ENCODE assay signal across 2 cellular contexts in the genomic region with DNA sequence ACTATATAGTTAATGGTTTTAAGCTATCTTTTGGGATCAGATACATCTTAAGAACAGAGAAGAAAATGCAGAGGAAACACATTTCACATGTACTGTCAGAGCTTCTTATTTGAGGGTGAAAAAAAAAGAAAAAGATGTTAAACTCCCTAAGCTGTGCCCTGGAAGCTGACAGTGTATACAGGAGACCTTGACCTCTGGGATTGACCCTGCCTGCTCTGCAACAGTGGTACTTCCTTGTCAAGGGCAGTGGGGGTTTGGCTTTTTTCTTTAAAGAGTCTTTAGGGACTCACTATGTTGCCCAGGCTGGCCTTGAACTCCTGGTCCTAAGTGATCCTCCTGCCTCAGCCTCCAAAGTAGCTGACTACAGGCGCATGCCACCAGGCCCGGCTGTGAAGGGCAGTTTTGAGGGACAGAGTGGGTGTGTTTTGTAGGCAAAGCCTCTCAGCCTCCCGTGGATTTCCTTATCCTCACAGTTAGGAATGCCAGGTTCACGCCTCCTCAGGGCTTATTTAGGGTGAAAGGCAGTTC.
A peak's percentile ranks its signal among the peaks of the same experiment; 100 is the strongest.
TF ChIP-seq lines count a peak whose summit lies in the region.

No MANE protein-coding gene starts in this region.

TF ChIP-seq in HepG2, 621 proteins besides CTCF, POLR2A, EP300 and RAD21:
- TF ChIP-seq HNF4A (CRISPR knock-in tag; IDR thresholded peaks at IDR 0.05) (0 out of 2 replicates have a peak, but pooled peaks have one; percentile 8), SOX5 (CRISPR knock-in tag; IDR thresholded peaks at IDR 0.05; ENCODE audit: borderline replicate concordance) (no peak), NR2F1 (CRISPR knock-in tag; IDR thresholded peaks at IDR 0.05) (peak in 1 of 2 experiments; percentile 17; a peak in 1 of 4 replicates), ZNF121 (CRISPR knock-in tag; IDR thresholded peaks at IDR 0.05) (peak; percentile 60), HOXA3 (CRISPR knock-in tag; IDR thresholded peaks at IDR 0.05) (no peak), ZNF749 (CRISPR knock-in tag; IDR thresholded peaks at IDR 0.05; ENCODE audit: borderline replicate concordance) (no peak), FOXO1 (CRISPR knock-in tag; IDR thresholded peaks at IDR 0.05) (no peak), ELF3 (CRISPR knock-in tag; IDR thresholded peaks at IDR 0.05) (0 out of 2 replicates have a peak, but pooled peaks have one; percentile 38), CREM (IDR thresholded peaks at IDR 0.05) (no peak), CREM (CRISPR knock-in tag; IDR thresholded peaks at IDR 0.05) (no peak), SCMH1 (CRISPR knock-in tag; IDR thresholded peaks at IDR 0.05; ENCODE audit: borderline replicate concordance) (no peak), NR2F6 (IDR thresholded peaks at IDR 0.05) (peak; percentile 81), NR2F6 (CRISPR knock-in tag; IDR thresholded peaks at IDR 0.05) (peak; percentile 50; the same call in 1 of the 2 replicates), ZC3H4 (CRISPR knock-in tag; IDR thresholded peaks at IDR 0.05; ENCODE audit: borderline replicate concordance) (no peak), HDAC6 (IDR thresholded peaks at IDR 0.05; ENCODE audit: low read depth, low read length) (no peak)
- TF ChIP-seq, protein P1, sequence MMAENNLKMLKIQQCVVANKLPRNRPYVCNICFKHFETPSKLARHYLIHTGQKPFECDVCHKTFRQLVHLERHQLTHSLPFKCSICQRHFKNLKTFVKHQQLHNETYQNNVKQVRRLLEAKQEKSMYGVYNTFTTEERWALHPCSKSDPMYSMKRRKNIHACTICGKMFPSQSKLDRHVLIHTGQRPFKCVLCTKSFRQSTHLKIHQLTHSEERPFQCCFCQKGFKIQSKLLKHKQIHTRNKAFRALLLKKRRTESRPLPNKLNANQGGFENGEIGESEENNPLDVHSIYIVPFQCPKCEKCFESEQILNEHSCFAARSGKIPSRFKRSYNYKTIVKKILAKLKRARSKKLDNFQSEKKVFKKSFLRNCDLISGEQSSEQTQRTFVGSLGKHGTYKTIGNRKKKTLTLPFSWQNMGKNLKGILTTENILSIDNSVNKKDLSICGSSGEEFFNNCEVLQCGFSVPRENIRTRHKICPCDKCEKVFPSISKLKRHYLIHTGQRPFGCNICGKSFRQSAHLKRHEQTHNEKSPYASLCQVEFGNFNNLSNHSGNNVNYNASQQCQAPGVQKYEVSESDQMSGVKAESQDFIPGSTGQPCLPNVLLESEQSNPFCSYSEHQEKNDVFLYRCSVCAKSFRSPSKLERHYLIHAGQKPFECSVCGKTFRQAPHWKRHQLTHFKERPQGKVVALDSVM (CRISPR knock-in tag; IDR thresholded peaks at IDR 0.05) = peak; percentile 85; the same call in 1 of the 2 replicates
- TF ChIP-seq, protein P2, sequence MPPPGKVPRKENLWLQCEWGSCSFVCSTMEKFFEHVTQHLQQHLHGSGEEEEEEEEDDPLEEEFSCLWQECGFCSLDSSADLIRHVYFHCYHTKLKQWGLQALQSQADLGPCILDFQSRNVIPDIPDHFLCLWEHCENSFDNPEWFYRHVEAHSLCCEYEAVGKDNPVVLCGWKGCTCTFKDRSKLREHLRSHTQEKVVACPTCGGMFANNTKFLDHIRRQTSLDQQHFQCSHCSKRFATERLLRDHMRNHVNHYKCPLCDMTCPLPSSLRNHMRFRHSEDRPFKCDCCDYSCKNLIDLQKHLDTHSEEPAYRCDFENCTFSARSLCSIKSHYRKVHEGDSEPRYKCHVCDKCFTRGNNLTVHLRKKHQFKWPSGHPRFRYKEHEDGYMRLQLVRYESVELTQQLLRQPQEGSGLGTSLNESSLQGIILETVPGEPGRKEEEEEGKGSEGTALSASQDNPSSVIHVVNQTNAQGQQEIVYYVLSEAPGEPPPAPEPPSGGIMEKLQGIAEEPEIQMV (CRISPR knock-in tag; IDR thresholded peaks at IDR 0.05; ENCODE audit: low read depth) = no peak
- TF ChIP-seq, protein P3, sequence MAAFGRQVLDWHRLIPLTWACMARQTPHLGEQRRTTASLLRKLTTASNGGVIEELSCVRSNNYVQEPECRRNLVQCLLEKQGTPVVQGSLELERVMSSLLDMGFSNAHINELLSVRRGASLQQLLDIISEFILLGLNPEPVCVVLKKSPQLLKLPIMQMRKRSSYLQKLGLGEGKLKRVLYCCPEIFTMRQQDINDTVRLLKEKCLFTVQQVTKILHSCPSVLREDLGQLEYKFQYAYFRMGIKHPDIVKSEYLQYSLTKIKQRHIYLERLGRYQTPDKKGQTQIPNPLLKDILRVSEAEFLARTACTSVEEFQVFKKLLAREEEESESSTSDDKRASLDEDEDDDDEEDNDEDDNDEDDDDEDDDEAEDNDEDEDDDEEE (CRISPR knock-in tag; IDR thresholded peaks at IDR 0.05) = no peak
TF ChIP-seq in HepG2: peak in this region for 6.

TF ChIP-seq in liver, 16 proteins besides CTCF, POLR2A, EP300 and RAD21:
- peak in 1 of 2 donors; percentile 5 for TF ChIP-seq RXRA (IDR thresholded peaks at IDR 0.05)
- TF ChIP-seq FOXA2 (IDR thresholded peaks at IDR 0.05) = no peak
- TF ChIP-seq NR2F2 (IDR thresholded peaks at IDR 0.05) = peak; percentile 55
- no peak for TF ChIP-seq HNF4G (IDR thresholded peaks at IDR 0.05)
- no peak for TF ChIP-seq YY1 (IDR thresholded peaks at IDR 0.05)
- TF ChIP-seq FOXA1 (IDR thresholded peaks at IDR 0.05) = no peak
